In genomic region chr2:100750143-100750542, GRCh38 we compare ENCODE assay signal across 20 cellular contexts.
"Had no signal": no experiment of that assay in that cellular context is flagged by ENCODE, and none has a peak within 500 bp of the region (broad histone marks: within the 10 kb centered on the region; RNA-seq: fewer than 3 reads in every experiment).

No MANE protein-coding gene starts in this region.

- H3K4me2 ChIP-seq: KMS-11 had no signal

- H3K4me1 ChIP-seq: SJCRH30 had no signal

- FAIRE-seq: RCC 7860 had no signal

- H3K9ac ChIP-seq: KMS-11 had no signal

- H3K36me3 ChIP-seq: SJCRH30 had no signal

- H3K9me3 ChIP-seq: SJCRH30 had no signal

- H3K4me3 ChIP-seq: SJCRH30 had no signal

- H3K27ac ChIP-seq: KMS-11, SJCRH30 had no signal

- ATAC-seq: SK-N-SH treated with all-trans-retinoic acid at 6 μM for 48 hours had no signal

- H3K27me3 ChIP-seq: SJCRH30 had no signal

- DNase-seq: Kasumi-1, MM.1S, NCI-H1092 treated with DMSO at 0.1 percent for 48 hours, NCI-H1436, NCI-H187, NCI-H2029, NCI-H2081 treated with DMSO at 0.1 percent for 48 hours, NCI-H2171, NCI-H226, NCI-H446, NCI-H510A, NCI-H524 treated with DMSO at 0.1 percent for 48 hours, NCI-H69, NCI-H774, RPMI8226, SHP77 treated with DMSO at 0.1 percent for 48 hours, SJCRH30 had no signal
